Comparison of ENCODE assay signal across 8 cellular contexts in the genomic region with DNA sequence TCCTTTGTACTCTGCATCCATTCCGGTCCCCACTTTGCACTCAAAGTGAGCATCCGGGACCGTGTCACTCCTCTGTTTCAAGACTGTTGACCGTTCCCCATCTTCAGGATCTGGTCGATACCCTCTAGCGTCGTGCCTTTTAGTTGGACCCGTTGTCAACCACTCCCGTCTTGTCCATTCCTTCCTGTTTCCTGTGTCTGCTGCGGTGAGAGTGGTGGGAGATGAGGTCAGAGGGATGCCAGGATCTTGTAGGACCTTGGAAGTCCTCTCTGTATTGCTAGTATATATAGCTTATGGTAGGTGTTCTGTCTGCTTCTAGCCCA. TPM values are rescaled to one million over a fixed set of nuclear protein-coding genes. Genes with fewer than 3 reads are reported as not detected.
DNase-seq lines count a peak whose midpoint lies in the region; ATAC-seq, FAIRE-seq and TF ChIP-seq lines count a peak whose summit lies in the region.

No MANE protein-coding gene starts in this region.

- H3K4me2 ChIP-seq in GM12878 (ENCODE audit: control insufficient read depth, insufficient read depth) = peak overlapping the region; percentile 77

- DNase-seq in A673 (ENCODE audit: low spot score) = no peak
- peak; percentile 48 for DNase-seq in LHCN-M2 (ENCODE audit: low read depth)
- DNase-seq in GM12878 (ENCODE audit: low read depth, low spot score) = no peak
- DNase-seq in left colon = peak in 1 of 2 donors; percentile 28
- no peak for DNase-seq in thoracic aorta (ENCODE audit: low spot score)
- DNase-seq in DMS114 treated with DMSO at 0.1 percent for 48 hours (lab: John Stamatoyannopoulos, UW; ENCODE audit: unreplicated experiment) = no peak
- no peak for DNase-seq in DMS79 (lab: John Stamatoyannopoulos, UW)

- intact Hi-C loops in A673 (cut with micrococcal nuclease; ENCODE audit: unreplicated experiment) (no loop called here), GM12878 (cut with micrococcal nuclease; ENCODE audit: unreplicated experiment) (loop anchor here (5.0 to 10.0 kb wide), 2 partner anchors 109 to 206 kb away; a partner anchor contains a TSS), left colon (cut with DNase I, micrococcal nuclease) (no loop called here)

- peak overlapping the region; percentile 93 for H2AFZ ChIP-seq in GM12878 (ENCODE audit: control insufficient read depth, low read depth, low read length)

- BruUV-seq in A673 (replicated peaks; lab: Mats Ljungman, UMichigan) = no TSS peak
- no TSS peak for BruUV-seq in GM12878 (replicated peaks; lab: Mats Ljungman, UMichigan)

- peaks cover 9% of the 10 kb centered on the region for H3K4me1 ChIP-seq in A673 (ENCODE audit: insufficient read depth, low read length, poor library complexity, severe bottlenecking)
- H3K4me1 ChIP-seq in GM12878 (ENCODE audit: control insufficient read depth, insufficient read depth, low read length) = peaks cover 3% of the 10 kb centered on the region
- H3K4me1 ChIP-seq in thoracic aorta (ENCODE audit: control insufficient read depth in 1 of 2, low read depth in 2 of 2) = peaks cover 17 to 31% of the 10 kb centered on the region in 2 donors

- TF ChIP-seq RAD21 in GM12878 (IDR thresholded peaks at IDR 0.05; ENCODE audit: insufficient read depth, low read depth, low read length) = no peak

- TF ChIP-seq POLR2A in GM12878 (IDR thresholded peaks at IDR 0.05; ENCODE audit: low read depth, low read length) = no peak

- POLR2A ChIA-PET in A673 (lab: Charles Lee; ENCODE audit: low non-redundant PET) = interaction anchor here (0.7 kb wide), 1 partner anchor 15 kb away, joined by 4 read pairs; no protein-coding TSS in a partner anchor
- POLR2A ChIA-PET in GM12878 (lab: Charles Lee) = interaction anchor here (0.6 to 2.0 kb wide), 5 partner anchors 14 to 164 kb away, joined by 3 to 9 read pairs (median 4); a partner anchor contains a TSS

- CTCF ChIA-PET in A673 (lab: Charles Lee) = no interaction called here
- CTCF ChIA-PET in GM12878 (lab: Yijun Ruan, JAX) = interaction anchor here (1.1 to 2.0 kb wide), 2 partner anchors 50 to 78 kb away, joined by 3 to 4 read pairs; no protein-coding TSS in a partner anchor

- SMC1A ChIA-PET in GM12878 (lab: Charles Lee; ENCODE audit: uncharacterized antibody, unreplicated experiment) = interaction anchor here (0.7 to 1.8 kb wide), 7 partner anchors 13 to 143 kb away, joined by 3 to 7 read pairs (median 4); no protein-coding TSS in a partner anchor

- H3K9me3 ChIP-seq in A673 (ENCODE audit: low read depth, low read length, poor library complexity, severe bottlenecking) = no peaks in the 10 kb centered on the region
- H3K9me3 ChIP-seq in GM12878 (replicated peaks; ENCODE audit: control insufficient read depth, insufficient read depth, low read length) = no peaks in the 10 kb centered on the region
- H3K9me3 ChIP-seq in thoracic aorta = no peaks in the 10 kb centered on the region

- under 1% methylated on average over 10 of the region's 10 CpGs for WGBS in GM12878 (ENCODE audit: insufficient coverage, insufficient replicate concordance, low lambda C conversion rate, missing lambda C conversion rate)

- H3K27ac ChIP-seq in A673 (ENCODE audit: low read depth, low read length, poor library complexity, severe bottlenecking) (peak overlapping the region; percentile 70), GM12878 (ENCODE audit: control insufficient read depth, insufficient read depth) (peak overlapping the region; percentile 83), thoracic aorta (peak overlapping the region; percentile 79 to 86)

- no peak for TF ChIP-seq EP300 in GM12878 (IDR thresholded peaks at IDR 0.05; ENCODE audit: borderline replicate concordance in 1 of 2, control insufficient read depth in 1 of 2, low read depth in 2 of 2, low read length in 2 of 2)

- ATAC-seq in GM18867 (IDR thresholded peaks at IDR 0.05; ENCODE audit: unreplicated experiment) (peak; percentile 2), GM12878 (peak; percentile 48; the same call in 2 of the 3 replicates), left colon (peak; percentile 45), thoracic aorta (ENCODE audit: insufficient number of reproducible peaks, low FRiP score, low read depth) (no peak)

- in situ Hi-C loops in GM12878 (cut with MboI) = no loop called here

- H3K79me2 ChIP-seq in GM12878 (ENCODE audit: control insufficient read depth, insufficient read depth, low read length) = peaks cover 48% of the 10 kb centered on the region

- H3K36me3 ChIP-seq in A673 (ENCODE audit: insufficient read depth, low read length, poor library complexity, severe bottlenecking) = peaks cover 3% of the 10 kb centered on the region
- H3K36me3 ChIP-seq in GM12878 (ENCODE audit: control insufficient read depth in 2 of 2, insufficient read depth in 2 of 2, low read length in 1 of 2) = peaks cover 0 to 2% of the 10 kb centered on the region in 2 experiments; a peak in 1 of 4 replicates
- H3K36me3 ChIP-seq in thoracic aorta = no peaks in the 10 kb centered on the region

- RAD21 ChIA-PET in GM12878 (lab: Charles Lee; ENCODE audit: unreplicated experiment) = interaction anchor here (1.0 to 2.0 kb wide), 6 partner anchors 20 to 611 kb away, joined by 3 to 10 read pairs (median 3); no protein-coding TSS in a partner anchor

- no peaks in the 10 kb centered on the region; the same call in 1 of the 2 replicates for H4K20me1 ChIP-seq in GM12878 (ENCODE audit: control insufficient read depth, insufficient read depth)

- peak overlapping the region; percentile 86 for H3K4me3 ChIP-seq in A673 (ENCODE audit: low read depth, low read length, poor library complexity, severe bottlenecking)
- H3K4me3 ChIP-seq in GM12878 = peak overlapping the region; percentile 89
- peak overlapping the region; percentile 94 for H3K4me3 ChIP-seq in thoracic aorta

- no peak for TF ChIP-seq CTCF in A673 (conservative IDR thresholded peaks at IDR 0.05; ENCODE audit: low read depth, low read length)
- no peak for TF ChIP-seq CTCF in GM12878 (IDR thresholded peaks at IDR 0.05 in 2 of 3, conservative IDR thresholded peaks at IDR 0.05 in 1 of 3; ENCODE audit: control insufficient read depth in 2 of 3, extremely low read depth in 1 of 3, insufficient read depth in 1 of 3, low read depth in 3 of 3, low read length in 3 of 3)
- TF ChIP-seq CTCF in thoracic aorta (IDR thresholded peaks at IDR 0.05) = no peak

- H3K27me3 ChIP-seq in A673 (replicated peaks; ENCODE audit: insufficient read depth, low read depth, low read length, poor library complexity) (no peaks in the 10 kb centered on the region), GM12878 (replicated peaks in 1 of 2; ENCODE audit: control insufficient read depth in 2 of 2, insufficient read depth in 2 of 2, low read length in 1 of 2) (no peaks in the 10 kb centered on the region), thoracic aorta (replicated peaks; ENCODE audit: insufficient read depth) (no peaks in the 10 kb centered on the region)

- no peak for FAIRE-seq in GM12878 (lab: Jason Lieb, UNC)

- H3K9ac ChIP-seq in GM12878 (ENCODE audit: control insufficient read depth, insufficient read depth, low read length) = peak overlapping the region; percentile 94

RNA-seq across cellular contexts. Expression of a gene that starts 0.6 kb away (rescaled TPM):
- 121 and 123 TPM in 2 replicates for total RNA-seq in A673 (2021)
- total RNA-seq in LHCN-M2 (2014; rRNA removed) = 97.1 and 113 TPM in 2 replicates
- 310 TPM for polyA plus RNA-seq in LHCN-M2 (2012)
- total RNA-seq in GM12878 (2013; cell fraction: nucleolus; rRNA removed) = 21.2 and 26.5 TPM in 2 replicates
- 97.8 and 113 TPM in 2 replicates for total RNA-seq in GM12878 (2014; rRNA removed)
- 113 TPM in 2 replicates for total RNA-seq in GM12878 (2014; rRNA removed; fragmentation: Illumina TruSeq; extraction: Trizol)
- 98.6 and 100 TPM in 2 replicates for total RNA-seq in GM12878 (2021)
- polyA plus RNA-seq in GM12878 (2011; ENCODE audit: low read depth) = 164 TPM
- 233 and 236 TPM in 2 replicates for polyA plus RNA-seq in GM12878 (2011; rRNA removed)
- 150 and 160 TPM in 2 replicates for polyA plus RNA-seq in GM12878 (2011; cell fraction: cytosol; rRNA removed)
- 58.7 and 70.9 TPM in 2 replicates for polyA plus RNA-seq in GM12878 (2011; cell fraction: nucleus; rRNA removed)
- polyA plus RNA-seq in GM12878 (2012) = 151 and 158 TPM in 2 replicates
- polyA plus RNA-seq in GM12878 (2014; fragmentation: Illumina TruSeq; extraction: Trizol) = 190 and 202 TPM in 2 replicates
- polyA plus RNA-seq in GM12878 (2014; fragmentation: Nextera tagmentation; extraction: Ambion mirVana) = 100 to 1,000 TPM; 309 to 457 TPM
- 144 and 178 TPM in 2 replicates for polyA plus RNA-seq in GM12878 (2014; rRNA removed)
- 100 to 1,000 TPM; 217 TPM for polyA plus RNA-seq in GM12878 (2016; fragmentation: Nextera tagmentation; extraction: Ambion mirVana)
- polyA minus RNA-seq in GM12878 (2011; rRNA and poly(A)+ RNA removed) = 76.1 and 85.5 TPM in 2 replicates
- 20.4 and 24.6 TPM in 2 replicates for polyA minus RNA-seq in GM12878 (2011; cell fraction: cytosol; rRNA and poly(A)+ RNA removed)
- 13.3 and 21.5 TPM in 2 replicates for polyA minus RNA-seq in GM12878 (2011; cell fraction: nucleus; rRNA and poly(A)+ RNA removed)
- 10 to 100 TPM; 79.7 to 84.8 TPM for total RNA-seq in left colon
- total RNA-seq in thoracic aorta = 100 to 1,000 TPM in 1 of 2 donors, 10 to 100 TPM in 1; 55.0 to 126 TPM

RNA-seq across cellular contexts. Expression of a gene that starts 8.0 kb away (rescaled TPM):
- not detected in 2 replicates for total RNA-seq in A673 (2021)
- total RNA-seq in LHCN-M2 (2014; rRNA removed) = not detected in 2 replicates
- not detected for polyA plus RNA-seq in LHCN-M2 (2012)
- not detected in 2 replicates for total RNA-seq in GM12878 (2013; cell fraction: nucleolus; rRNA removed)
- not detected in 2 replicates for total RNA-seq in GM12878 (2014; rRNA removed)
- not detected in 2 replicates for total RNA-seq in GM12878 (2014; rRNA removed; fragmentation: Illumina TruSeq; extraction: Trizol)
- total RNA-seq in GM12878 (2021) = not detected in 2 replicates
- not detected for polyA plus RNA-seq in GM12878 (2011; ENCODE audit: low read depth)
- not detected in 2 replicates for polyA plus RNA-seq in GM12878 (2011; rRNA removed)
- not detected in 2 replicates for polyA plus RNA-seq in GM12878 (2011; cell fraction: cytosol; rRNA removed)
- polyA plus RNA-seq in GM12878 (2011; cell fraction: nucleus; rRNA removed) = not detected in 2 replicates
- not detected in 2 replicates for polyA plus RNA-seq in GM12878 (2012)
- not detected in 2 replicates for polyA plus RNA-seq in GM12878 (2014; fragmentation: Illumina TruSeq; extraction: Trizol)
- not detected for polyA plus RNA-seq in GM12878 (2014; fragmentation: Nextera tagmentation; extraction: Ambion mirVana)
- polyA plus RNA-seq in GM12878 (2014; rRNA removed) = not detected in 2 replicates
- under 1 TPM; 0.38 to 0.42 TPM for polyA plus RNA-seq in GM12878 (2016; fragmentation: Nextera tagmentation; extraction: Ambion mirVana)
- not detected in 2 replicates for polyA minus RNA-seq in GM12878 (2011; rRNA and poly(A)+ RNA removed)
- not detected in 2 replicates for polyA minus RNA-seq in GM12878 (2011; cell fraction: cytosol; rRNA and poly(A)+ RNA removed)
- polyA minus RNA-seq in GM12878 (2011; cell fraction: nucleus; rRNA and poly(A)+ RNA removed) = not detected in 2 replicates
- total RNA-seq in left colon = not detected
- not detected for total RNA-seq in thoracic aorta

RNA-seq across cellular contexts. Expression of a gene that starts 25.5 kb away (rescaled TPM):
- 46.4 and 57.3 TPM in 2 replicates for total RNA-seq in A673 (2021)
- total RNA-seq in LHCN-M2 (2014; rRNA removed) = 26.9 and 28.4 TPM in 2 replicates
- 14.6 TPM for polyA plus RNA-seq in LHCN-M2 (2012)
- 114 and 118 TPM in 2 replicates for total RNA-seq in GM12878 (2013; cell fraction: nucleolus; rRNA removed)
- 45.9 and 55.7 TPM in 2 replicates for total RNA-seq in GM12878 (2014; rRNA removed)
- total RNA-seq in GM12878 (2014; rRNA removed; fragmentation: Illumina TruSeq; extraction: Trizol) = 53.3 and 54.6 TPM in 2 replicates
- 48.1 and 49.6 TPM in 2 replicates for total RNA-seq in GM12878 (2021)
- 26.8 TPM for polyA plus RNA-seq in GM12878 (2011; ENCODE audit: low read depth)
- 39.9 and 49.2 TPM in 2 replicates for polyA plus RNA-seq in GM12878 (2011; rRNA removed)
- polyA plus RNA-seq in GM12878 (2011; cell fraction: cytosol; rRNA removed) = 21.6 and 26.0 TPM in 2 replicates
- 16.5 and 25.6 TPM in 2 replicates for polyA plus RNA-seq in GM12878 (2011; cell fraction: nucleus; rRNA removed)
- polyA plus RNA-seq in GM12878 (2012) = 37.1 and 43.4 TPM in 2 replicates
- polyA plus RNA-seq in GM12878 (2014; fragmentation: Illumina TruSeq; extraction: Trizol) = 46.9 and 53.9 TPM in 2 replicates
- 10 to 100 TPM; 12.0 to 12.2 TPM for polyA plus RNA-seq in GM12878 (2014; fragmentation: Nextera tagmentation; extraction: Ambion mirVana)
- polyA plus RNA-seq in GM12878 (2014; rRNA removed) = 34.4 and 38.1 TPM in 2 replicates
- polyA plus RNA-seq in GM12878 (2016; fragmentation: Nextera tagmentation; extraction: Ambion mirVana) = 10 to 100 TPM; 19.9 to 23.9 TPM
- polyA minus RNA-seq in GM12878 (2011; rRNA and poly(A)+ RNA removed) = 38.2 and 41.1 TPM in 2 replicates
- 13.6 and 17.6 TPM in 2 replicates for polyA minus RNA-seq in GM12878 (2011; cell fraction: cytosol; rRNA and poly(A)+ RNA removed)
- polyA minus RNA-seq in GM12878 (2011; cell fraction: nucleus; rRNA and poly(A)+ RNA removed) = 6.4 and 13.1 TPM in 2 replicates
- 10 to 100 TPM; 36.4 to 37.6 TPM for total RNA-seq in left colon
- 10 to 100 TPM; 25.9 to 43.7 TPM for total RNA-seq in thoracic aorta

RNA-seq across cellular contexts. Expression of a gene that starts 48.6 kb away (rescaled TPM):
- total RNA-seq in A673 (2021) = 0.34 and 0.63 TPM in 2 replicates
- 5.9 and 7.6 TPM in 2 replicates for total RNA-seq in LHCN-M2 (2014; rRNA removed)
- 2.0 TPM for polyA plus RNA-seq in LHCN-M2 (2012)
- total RNA-seq in GM12878 (2013; cell fraction: nucleolus; rRNA removed) = 15.3 and 17.6 TPM in 2 replicates
- 5.6 and 6.9 TPM in 2 replicates for total RNA-seq in GM12878 (2014; rRNA removed)
- 4.0 and 4.2 TPM in 2 replicates for total RNA-seq in GM12878 (2014; rRNA removed; fragmentation: Illumina TruSeq; extraction: Trizol)
- 4.7 and 4.9 TPM in 2 replicates for total RNA-seq in GM12878 (2021)
- polyA plus RNA-seq in GM12878 (2011; ENCODE audit: low read depth) = 1.9 TPM
- 2.6 and 3.4 TPM in 2 replicates for polyA plus RNA-seq in GM12878 (2011; rRNA removed)
- 3.4 and 4.3 TPM in 2 replicates for polyA plus RNA-seq in GM12878 (2011; cell fraction: cytosol; rRNA removed)
- 1.6 and 1.9 TPM in 2 replicates for polyA plus RNA-seq in GM12878 (2011; cell fraction: nucleus; rRNA removed)
- 2.5 and 4.5 TPM in 2 replicates for polyA plus RNA-seq in GM12878 (2012)
- polyA plus RNA-seq in GM12878 (2014; fragmentation: Illumina TruSeq; extraction: Trizol) = 3.9 and 4.8 TPM in 2 replicates
- under 1 TPM; 0.48 to 0.88 TPM for polyA plus RNA-seq in GM12878 (2014; fragmentation: Nextera tagmentation; extraction: Ambion mirVana)
- polyA plus RNA-seq in GM12878 (2014; rRNA removed) = 5.0 and 5.7 TPM in 2 replicates
- 1 to 10 TPM; 3.9 to 4.8 TPM for polyA plus RNA-seq in GM12878 (2016; fragmentation: Nextera tagmentation; extraction: Ambion mirVana)
- 2.4 and 4.4 TPM in 2 replicates for polyA minus RNA-seq in GM12878 (2011; rRNA and poly(A)+ RNA removed)
- polyA minus RNA-seq in GM12878 (2011; cell fraction: cytosol; rRNA and poly(A)+ RNA removed) = 1.1 and 1.6 TPM in 2 replicates
- polyA minus RNA-seq in GM12878 (2011; cell fraction: nucleus; rRNA and poly(A)+ RNA removed) = 0.85 and 1.3 TPM in 2 replicates
- 1 to 10 TPM; 1.7 to 3.4 TPM for total RNA-seq in left colon
- 10 to 100 TPM in 1 of 2 donors, 1 to 10 TPM in 1; 5.7 to 13.8 TPM for total RNA-seq in thoracic aorta
